10 cellular contexts compared by ENCODE assay signal in genomic region chr1:67850611-67851075, GRCh38. TPM values are rescaled to one million over a fixed set of nuclear protein-coding genes. Genes with fewer than 3 reads are reported as not detected.
DNase-seq lines count a peak whose midpoint lies in the region; ATAC-seq and TF ChIP-seq lines count a peak whose summit lies in the region.
"Had no signal": no experiment of that assay in that cellular context is flagged by ENCODE, and none has a peak within 500 bp of the region (broad histone marks: within the 10 kb centered on the region; RNA-seq: fewer than 3 reads in every experiment).

No MANE protein-coding gene starts in this region.

- H3K27me3 ChIP-seq in CD4-positive, alpha-beta T cell (ENCODE audit: control insufficient read depth, insufficient read depth, low read length): peaks cover 6% of the 10 kb centered on the region

- no peak overlapping the region for H3K27ac ChIP-seq in CD4-positive, alpha-beta T cell (ENCODE audit: low read depth, low read length)

- TF ChIP-seq CTCF in fibroblast of mammary gland (conservative IDR thresholded peaks at IDR 0.05; ENCODE audit: control insufficient read depth, insufficient read depth, low read depth, low read length) (no peak), retinal pigment epithelial cell (conservative IDR thresholded peaks at IDR 0.05; ENCODE audit: low read depth, low read length) (no peak)
- TF ChIP-seq CTCF in CD4-positive, alpha-beta T cell (IDR thresholded peaks at IDR 0.05): no peak

- H3K27me3 Mint-ChIP-seq in CD4-positive, alpha-beta T cell: peaks cover 49% of the 10 kb centered on the region

- no peaks in the 10 kb centered on the region for H3K9me3 Mint-ChIP-seq in CD4-positive, alpha-beta T cell
- H3K9me3 Mint-ChIP-seq: activated T-cell treated with anti-CD3 and anti-CD28 coated beads, Interleukin-2, amount 50 U/mL, for 4 hours had no signal

- DNase-seq in HCEC 1CT: peak; percentile 87
- DNase-seq in NCI-H460 (ENCODE audit: extremely low read depth, low read depth): peak; percentile 54
- DNase-seq in fibroblast of mammary gland (ENCODE audit: low read depth): peak; percentile 95
- peak; percentile 93 for DNase-seq in retinal pigment epithelial cell (ENCODE audit: low read depth)
- no peak for DNase-seq in CD4-positive, alpha-beta T cell
- DNase-seq in NCI-H1930 (lab: John Stamatoyannopoulos, UW): no peak
- DNase-seq: activated T-cell treated with anti-CD3 and anti-CD28 coated beads, Interleukin-2, amount 50 U/mL, for 4 hours had no signal

- POLR2A ChIA-PET in CD4-positive, alpha-beta T cell (lab: Charles Lee): no interaction called here

- ATAC-seq in CD4-positive, alpha-beta T cell (ENCODE audit: poor library complexity): no peak
- no peak for ATAC-seq in GM18517 (IDR thresholded peaks at IDR 0.05; ENCODE audit: unreplicated experiment)
- ATAC-seq in HG02623 (IDR thresholded peaks at IDR 0.05; ENCODE audit: unreplicated experiment): no peak

- no peaks in the 10 kb centered on the region for H3K9me3 ChIP-seq in CD4-positive, alpha-beta T cell (ENCODE audit: control insufficient read depth, low read length)

- CTCF ChIA-PET in CD4-positive, alpha-beta T cell (lab: Charles Lee): no interaction called here

- no peaks in the 10 kb centered on the region for H3K4me1 Mint-ChIP-seq in CD4-positive, alpha-beta T cell (ENCODE audit: low read depth)

- no peak overlapping the region for H3K4me3 ChIP-seq in fibroblast of mammary gland (ENCODE audit: control insufficient read depth, low read depth, low read length)
- H3K4me3 ChIP-seq in retinal pigment epithelial cell (ENCODE audit: low read length): no peak overlapping the region
- H3K4me3 ChIP-seq: skin epidermis had no signal

- H3K4me3 Mint-ChIP-seq in CD4-positive, alpha-beta T cell: no peak overlapping the region
- H3K4me3 Mint-ChIP-seq: activated T-cell treated with anti-CD3 and anti-CD28 coated beads, Interleukin-2, amount 50 U/mL, for 4 hours had no signal

- H3K27ac Mint-ChIP-seq in CD4-positive, alpha-beta T cell: no peak overlapping the region

- intact Hi-C loops in CD4-positive, alpha-beta T cell (cut with DNase I, micrococcal nuclease): no loop called here

- H3K36me3 Mint-ChIP-seq in CD4-positive, alpha-beta T cell (ENCODE audit: low read depth): no peaks in the 10 kb centered on the region

RNA-seq across cellular contexts. Expression of gene GNG12, which starts 17.4 kb away (rescaled TPM):
- 267 and 272 TPM in 2 replicates for total RNA-seq in NCI-H460 (2014; rRNA removed; shearing (Covaris generic))
- polyA plus RNA-seq in NCI-H460 (2014; cell fraction: nucleus; rRNA removed): 61.1 and 90.1 TPM in 2 replicates
- total RNA-seq in CD4-positive, alpha-beta T cell: not detected

Comparison
In these comparisons a context has a peak if more than half of its experiments do, and no peak if none do; other contexts are left out.
1. DNase-seq: peak in HCEC 1CT (single experiment), NCI-H460 (single experiment), fibroblast of mammary gland (single experiment) and retinal pigment epithelial cell (single experiment); none in CD4-positive, alpha-beta T cell (0 of 10) and NCI-H1930 (0 of 2).
2. RNA of gene GNG12, which starts 17.4 kb away (total RNA-seq): 267 to 272 TPM in NCI-H460; not detected in CD4-positive, alpha-beta T cell; every median in the first group is over 100 times any median in the second.